In the genomic region with DNA sequence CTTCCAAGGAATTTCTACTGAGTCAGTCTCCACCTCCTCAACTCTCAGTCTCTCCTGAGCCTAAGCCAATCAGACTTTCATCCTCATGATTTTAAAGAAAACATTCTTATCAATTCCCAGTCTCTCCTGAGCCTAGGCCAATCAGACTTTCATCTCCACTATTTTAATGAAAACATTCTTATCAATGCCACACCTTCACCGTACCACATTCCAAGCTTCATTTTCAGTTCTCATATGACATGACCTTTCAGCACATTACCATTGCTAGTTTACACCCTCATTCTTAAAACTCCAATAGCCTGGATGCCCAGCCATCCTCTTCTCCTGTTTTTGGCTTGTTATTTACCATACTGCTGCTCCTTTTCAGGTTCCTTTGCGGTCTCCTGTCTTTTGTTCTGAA, we compare ENCODE assay signal across 18 cellular contexts. TPM values are rescaled to one million over a fixed set of nuclear protein-coding genes. Genes with fewer than 3 reads are reported as not detected.
DNase-seq lines count a peak whose midpoint lies in the region; ATAC-seq and TF ChIP-seq lines count a peak whose summit lies in the region.
"Had no signal": no experiment of that assay in that cellular context is flagged by ENCODE, and none has a peak within 500 bp of the region (broad histone marks: within the 10 kb centered on the region; RNA-seq: fewer than 3 reads in every experiment).

No MANE protein-coding gene starts in this region.

- H3K36me3 ChIP-seq in BE2C (no peaks in the 10 kb centered on the region), SJCRH30 (no peaks in the 10 kb centered on the region)
- H3K36me3 ChIP-seq: HAP-1 had no signal

- peaks cover 66% of the 10 kb centered on the region in 2 donors for H3K4me1 Mint-ChIP-seq in natural killer cell
- peaks cover 45% of the 10 kb centered on the region in 2 donors for H3K4me1 Mint-ChIP-seq in natural killer cell treated with Interleukin-12 subunit alpha and Interleukin-12 subunit beta and Interleukin-15 and Interleukin-18, amount 100 ng/mL, for 72 hours (ENCODE audit: low read depth in 2 of 2)
- H3K4me1 Mint-ChIP-seq in immature natural killer cell = peaks cover 64 to 87% of the 10 kb centered on the region in 2 donors
- peaks cover 11% of the 10 kb centered on the region for H3K4me1 Mint-ChIP-seq in type B pancreatic cell (ENCODE audit: unreplicated experiment)
- H3K4me1 Mint-ChIP-seq: CD4-positive, alpha-beta memory T cell had no signal

- H3K27ac Mint-ChIP-seq in natural killer cell (peak overlapping the region; percentile 5 to 7), immature natural killer cell (peak overlapping the region in 4 of 6 donors; percentile 16 to 66 (median 24)), type B pancreatic cell (peak overlapping the region; percentile 12)
- H3K27ac Mint-ChIP-seq in natural killer cell treated with Interleukin-12 subunit alpha and Interleukin-12 subunit beta and Interleukin-15 and Interleukin-18, amount 100 ng/mL, for 72 hours = peak overlapping the region in 1 of 2 donors; percentile 55
- H3K27ac Mint-ChIP-seq: CD4-positive, alpha-beta memory T cell; HFFc6 had no signal

- H3K4me1 ChIP-seq in BE2C = no peaks in the 10 kb centered on the region
- H3K4me1 ChIP-seq in SJCRH30 = no peaks in the 10 kb centered on the region
- H3K4me1 ChIP-seq: HAP-1 had no signal

- peaks cover 3% of the 10 kb centered on the region; the same call in 1 of the 2 replicates for H3K27me3 ChIP-seq in BE2C
- no peaks in the 10 kb centered on the region for H3K27me3 ChIP-seq in SJCRH30

- H3K4me3 Mint-ChIP-seq in natural killer cell (no peak overlapping the region), immature natural killer cell (no peak overlapping the region), type B pancreatic cell (no peak overlapping the region)
- H3K4me3 Mint-ChIP-seq in natural killer cell treated with Interleukin-12 subunit alpha and Interleukin-12 subunit beta and Interleukin-15 and Interleukin-18, amount 100 ng/mL, for 72 hours = no peak overlapping the region
- H3K4me3 Mint-ChIP-seq: HFFc6 had no signal

- no peak for ATAC-seq in natural killer cell
- ATAC-seq in natural killer cell treated with Interleukin-12 subunit alpha and Interleukin-12 subunit beta and Interleukin-15 and Interleukin-18, amount 100 ng/mL, for 72 hours = no peak
- ATAC-seq: GM12878 had no signal

- H3K9me3 ChIP-seq in BE2C (no peaks in the 10 kb centered on the region), SJCRH30 (replicated peaks) (no peaks in the 10 kb centered on the region)
- H3K9me3 ChIP-seq: HAP-1 had no signal

- intact Hi-C loops in natural killer cell (cut with micrococcal nuclease) = loop anchor here (5.0 kb wide), 1 partner anchor 43 kb away; a partner anchor contains a TSS

- no peak overlapping the region for H3K4me3 ChIP-seq in BE2C (ENCODE audit: low read depth, low read length)
- no peak overlapping the region for H3K4me3 ChIP-seq in SJCRH30
- H3K4me3 ChIP-seq: GM12878, HAP-1 had no signal

- DNase-seq in natural killer cell = no peak
- DNase-seq in natural killer cell treated with Interleukin-12 subunit alpha and Interleukin-12 subunit beta and Interleukin-15 and Interleukin-18, amount 100 ng/mL, for 72 hours (ENCODE audit: low spot score) = no peak
- DNase-seq in immature natural killer cell = no peak
- DNase-seq in type B pancreatic cell (ENCODE audit: extremely low spot score, unreplicated experiment) = no peak
- DNase-seq in BE2C = no peak
- DNase-seq in SJCRH30 = no peak
- DNase-seq in AML-193 (lab: John Stamatoyannopoulos, UW) = no peak
- DNase-seq: CD4-positive, alpha-beta memory T cell; COR-L47; DMS 273 treated with DMSO at 0.1 percent for 48 hours; DMS79; EL; GDM1; GOT3; HFFc6 had no signal

- H3K27me3 Mint-ChIP-seq in natural killer cell (ENCODE audit: low read depth in 2 of 2) (no peaks in the 10 kb centered on the region), immature natural killer cell (ENCODE audit: low read depth in 3 of 3) (no peaks in the 10 kb centered on the region), type B pancreatic cell (no peaks in the 10 kb centered on the region)
- H3K27me3 Mint-ChIP-seq in natural killer cell treated with Interleukin-12 subunit alpha and Interleukin-12 subunit beta and Interleukin-15 and Interleukin-18, amount 100 ng/mL, for 72 hours = no peaks in the 10 kb centered on the region

- no peaks in the 10 kb centered on the region for H3K36me3 Mint-ChIP-seq in natural killer cell
- H3K36me3 Mint-ChIP-seq in natural killer cell treated with Interleukin-12 subunit alpha and Interleukin-12 subunit beta and Interleukin-15 and Interleukin-18, amount 100 ng/mL, for 72 hours = peaks cover 14% of the 10 kb centered on the region
- peaks cover 7 to 28% (median 25%) of the 10 kb centered on the region in 3 donors for H3K36me3 Mint-ChIP-seq in immature natural killer cell
- H3K36me3 Mint-ChIP-seq in type B pancreatic cell = no peaks in the 10 kb centered on the region
- H3K36me3 Mint-ChIP-seq: CD4-positive, alpha-beta memory T cell had no signal

- no peak overlapping the region for H3K27ac ChIP-seq in SJCRH30
- H3K27ac ChIP-seq: 22Rv1 had no signal

- TF ChIP-seq CTCF in natural killer cell (IDR thresholded peaks at IDR 0.05) = no peak
- no peak for TF ChIP-seq CTCF in type B pancreatic cell (conservative IDR thresholded peaks at IDR 0.05)
- no peak for TF ChIP-seq CTCF in BE2C (IDR thresholded peaks at IDR 0.05; ENCODE audit: low read depth, low read length)

- H3K9me3 Mint-ChIP-seq in natural killer cell (no peaks in the 10 kb centered on the region), immature natural killer cell (peaks cover 0 to 1% (median 0%) of the 10 kb centered on the region in 6 donors), type B pancreatic cell (peaks cover 5% of the 10 kb centered on the region)
- no peaks in the 10 kb centered on the region for H3K9me3 Mint-ChIP-seq in natural killer cell treated with Interleukin-12 subunit alpha and Interleukin-12 subunit beta and Interleukin-15 and Interleukin-18, amount 100 ng/mL, for 72 hours
- H3K9me3 Mint-ChIP-seq: HFFc6 had no signal

RNA-seq across cellular contexts. Expression of a gene that starts 42.4 kb away (rescaled TPM):
- total RNA-seq in natural killer cell (100 to 1,000 TPM; 489 to 570 (median 498) TPM), type B pancreatic cell (ENCODE audit: low replicate concordance) (12.6 and 26.6 TPM in 2 replicates)
- 10 to 100 TPM; 30.6 to 61.2 TPM for total RNA-seq in natural killer cell treated with Interleukin-12 subunit alpha and Interleukin-12 subunit beta and Interleukin-15 and Interleukin-18, amount 100 ng/mL, for 72 hours
- polyA plus RNA-seq in immature natural killer cell = 100 to 1,000 TPM in 1 of 3 donors, 10 to 100 TPM in 2; 25.9 to 117 (median 27.9) TPM
- polyA plus RNA-seq in BE2C (2012; ENCODE audit: insufficient read depth, insufficient read length, low read depth) = 12.0 TPM
- 25.4 and 27.3 TPM in 2 replicates for total RNA-seq in SJCRH30 (2014; rRNA removed; shearing (Covaris generic))

Comparison
In these comparisons a context has a peak if more than half of its experiments do, and no peak if none do; other contexts are left out.
1. RNA of a gene that starts 42.4 kb away (total RNA-seq): 489 to 570 TPM in natural killer cell; 30.6 to 61.2 TPM in natural killer cell treated with Interleukin-12 subunit alpha and Interleukin-12 subunit beta and Interleukin-15 and Interleukin-18, amount 100 ng/mL, for 72 hours, 25.4 to 27.3 TPM in SJCRH30 and 12.6 to 26.6 TPM in type B pancreatic cell; every median in the first group is over 4 times any median in the second.